ENCODE assay signal across 1 cellular context in genomic region chr6:113306552-113307145, GRCh38.
A peak's percentile ranks its signal among the peaks of the same experiment; 100 is the strongest.
TF ChIP-seq lines count a peak whose summit lies in the region.

No MANE protein-coding gene starts in this region.

TF ChIP-seq in HepG2, 621 proteins besides CTCF, POLR2A, EP300 and RAD21 (continued from another document):
- TF ChIP-seq, protein P1, sequence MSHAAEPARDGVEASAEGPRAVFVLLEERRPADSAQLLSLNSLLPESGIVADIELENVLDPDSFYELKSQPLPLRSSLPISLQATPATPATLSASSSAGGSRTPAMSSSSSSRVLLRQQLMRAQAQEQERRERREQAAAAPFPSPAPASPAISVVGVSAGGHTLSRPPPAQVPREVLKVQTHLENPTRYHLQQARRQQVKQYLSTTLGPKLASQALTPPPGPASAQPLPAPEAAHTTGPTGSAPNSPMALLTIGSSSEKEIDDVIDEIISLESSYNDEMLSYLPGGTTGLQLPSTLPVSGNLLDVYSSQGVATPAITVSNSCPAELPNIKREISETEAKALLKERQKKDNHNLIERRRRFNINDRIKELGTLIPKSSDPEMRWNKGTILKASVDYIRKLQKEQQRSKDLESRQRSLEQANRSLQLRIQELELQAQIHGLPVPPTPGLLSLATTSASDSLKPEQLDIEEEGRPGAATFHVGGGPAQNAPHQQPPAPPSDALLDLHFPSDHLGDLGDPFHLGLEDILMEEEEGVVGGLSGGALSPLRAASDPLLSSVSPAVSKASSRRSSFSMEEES (CRISPR knock-in tag; IDR thresholded peaks at IDR 0.05), result peak; percentile 38; the same call in 1 of the 2 replicates
- no peak for TF ChIP-seq ZNF639 (CRISPR knock-in tag; conservative IDR thresholded peaks at IDR 0.05)
- TF ChIP-seq ZNF441 (CRISPR knock-in tag; IDR thresholded peaks at IDR 0.05; ENCODE audit: borderline replicate concordance), result no peak
- TF ChIP-seq ATF4 (CRISPR knock-in tag; IDR thresholded peaks at IDR 0.05), result 0 out of 4 replicates have a peak, but pooled peaks of 1 of the 2 experiments have one; percentile 28
- TF ChIP-seq GPN1 (CRISPR knock-in tag; IDR thresholded peaks at IDR 0.05; ENCODE audit: borderline replicate concordance), result no peak
- TF ChIP-seq PAF1 (CRISPR knock-in tag; IDR thresholded peaks at IDR 0.05), result no peak
- TF ChIP-seq ZMYM4 (CRISPR knock-in tag; IDR thresholded peaks at IDR 0.05), result peak; percentile 73
- no peak for TF ChIP-seq NR2F1 (CRISPR knock-in tag; IDR thresholded peaks at IDR 0.05)
- no peak for TF ChIP-seq ZNF556 (CRISPR knock-in tag; IDR thresholded peaks at IDR 0.05; ENCODE audit: borderline replicate concordance)
- peak; percentile 22; the same call in 1 of the 2 replicates for TF ChIP-seq YEATS2 (CRISPR knock-in tag; IDR thresholded peaks at IDR 0.05; ENCODE audit: borderline replicate concordance)
- TF ChIP-seq ZNF136 (CRISPR knock-in tag; IDR thresholded peaks at IDR 0.05; ENCODE audit: low read depth), result no peak
- TF ChIP-seq, protein P2, sequence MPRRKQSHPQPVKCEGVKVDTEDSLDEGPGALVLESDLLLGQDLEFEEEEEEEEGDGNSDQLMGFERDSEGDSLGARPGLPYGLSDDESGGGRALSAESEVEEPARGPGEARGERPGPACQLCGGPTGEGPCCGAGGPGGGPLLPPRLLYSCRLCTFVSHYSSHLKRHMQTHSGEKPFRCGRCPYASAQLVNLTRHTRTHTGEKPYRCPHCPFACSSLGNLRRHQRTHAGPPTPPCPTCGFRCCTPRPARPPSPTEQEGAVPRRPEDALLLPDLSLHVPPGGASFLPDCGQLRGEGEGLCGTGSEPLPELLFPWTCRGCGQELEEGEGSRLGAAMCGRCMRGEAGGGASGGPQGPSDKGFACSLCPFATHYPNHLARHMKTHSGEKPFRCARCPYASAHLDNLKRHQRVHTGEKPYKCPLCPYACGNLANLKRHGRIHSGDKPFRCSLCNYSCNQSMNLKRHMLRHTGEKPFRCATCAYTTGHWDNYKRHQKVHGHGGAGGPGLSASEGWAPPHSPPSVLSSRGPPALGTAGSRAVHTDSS (CRISPR knock-in tag; conservative IDR thresholded peaks at IDR 0.05), result no peak
- TF ChIP-seq GATAD2A (CRISPR knock-in tag; IDR thresholded peaks at IDR 0.05), result peak; percentile 55; the same call in 1 of the 2 replicates
- TF ChIP-seq ZNF672 (CRISPR knock-in tag; IDR thresholded peaks at IDR 0.05), result no peak
- TF ChIP-seq ZNF207 (IDR thresholded peaks at IDR 0.05; ENCODE audit: borderline replicate concordance), result no peak
- TF ChIP-seq, protein P3, sequence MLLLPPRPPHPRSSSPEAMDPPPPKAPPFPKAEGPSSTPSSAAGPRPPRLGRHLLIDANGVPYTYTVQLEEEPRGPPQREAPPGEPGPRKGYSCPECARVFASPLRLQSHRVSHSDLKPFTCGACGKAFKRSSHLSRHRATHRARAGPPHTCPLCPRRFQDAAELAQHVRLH (CRISPR knock-in tag; IDR thresholded peaks at IDR 0.05; ENCODE audit: borderline replicate concordance, low read depth), result no peak
- TF ChIP-seq ELF3 (CRISPR knock-in tag; IDR thresholded peaks at IDR 0.05), result 0 out of 2 replicates have a peak, but pooled peaks have one; percentile 23
- TF ChIP-seq, protein P4, sequence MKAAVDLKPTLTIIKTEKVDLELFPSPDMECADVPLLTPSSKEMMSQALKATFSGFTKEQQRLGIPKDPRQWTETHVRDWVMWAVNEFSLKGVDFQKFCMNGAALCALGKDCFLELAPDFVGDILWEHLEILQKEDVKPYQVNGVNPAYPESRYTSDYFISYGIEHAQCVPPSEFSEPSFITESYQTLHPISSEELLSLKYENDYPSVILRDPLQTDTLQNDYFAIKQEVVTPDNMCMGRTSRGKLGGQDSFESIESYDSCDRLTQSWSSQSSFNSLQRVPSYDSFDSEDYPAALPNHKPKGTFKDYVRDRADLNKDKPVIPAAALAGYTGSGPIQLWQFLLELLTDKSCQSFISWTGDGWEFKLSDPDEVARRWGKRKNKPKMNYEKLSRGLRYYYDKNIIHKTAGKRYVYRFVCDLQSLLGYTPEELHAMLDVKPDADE (CRISPR knock-in tag; IDR thresholded peaks at IDR 0.05), result no peak
- TF ChIP-seq TAF1 (CRISPR knock-in tag; IDR thresholded peaks at IDR 0.05), result no peak
- peak; percentile 66; the same call in 1 of the 2 replicates for TF ChIP-seq ZNF512B (CRISPR knock-in tag; IDR thresholded peaks at IDR 0.05; ENCODE audit: borderline replicate concordance)
- no peak for TF ChIP-seq NFIB (CRISPR knock-in tag; IDR thresholded peaks at IDR 0.05; ENCODE audit: borderline replicate concordance)
- TF ChIP-seq MYNN (CRISPR knock-in tag; IDR thresholded peaks at IDR 0.05; ENCODE audit: low read depth), result no peak
- TF ChIP-seq FOXA1 (IDR thresholded peaks at IDR 0.05), result no peak
- 0 out of 2 replicates have a peak, but pooled peaks have one; percentile 3 for TF ChIP-seq FOXA1 (CRISPR knock-in tag; IDR thresholded peaks at IDR 0.05)
- no peak for TF ChIP-seq ZNF44 (CRISPR knock-in tag; IDR thresholded peaks at IDR 0.05)
- no peak for TF ChIP-seq GMEB1 (CRISPR knock-in tag; IDR thresholded peaks at IDR 0.05; ENCODE audit: borderline replicate concordance)
- no peak for TF ChIP-seq MAZ (IDR thresholded peaks at IDR 0.05; ENCODE audit: borderline replicate concordance, low read depth, low read length)
- no peak for TF ChIP-seq MAZ (CRISPR knock-in tag; IDR thresholded peaks at IDR 0.05; ENCODE audit: low read depth)
- TF ChIP-seq ZBTB33 (CRISPR knock-in tag; IDR thresholded peaks at IDR 0.05), result no peak
- TF ChIP-seq FOXJ3 (CRISPR knock-in tag; IDR thresholded peaks at IDR 0.05; ENCODE audit: borderline replicate concordance), result no peak
- TF ChIP-seq SATB2 (CRISPR knock-in tag; IDR thresholded peaks at IDR 0.05), result no peak
- TF ChIP-seq RCOR2 (CRISPR knock-in tag; IDR thresholded peaks at IDR 0.05), result no peak
- TF ChIP-seq ZNF337 (CRISPR knock-in tag; IDR thresholded peaks at IDR 0.05; ENCODE audit: borderline replicate concordance, low read depth), result no peak
- no peak for TF ChIP-seq YEATS4 (CRISPR knock-in tag; IDR thresholded peaks at IDR 0.05; ENCODE audit: borderline replicate concordance)
- TF ChIP-seq ARNT2 (CRISPR knock-in tag; IDR thresholded peaks at IDR 0.05; ENCODE audit: low read depth), result no peak
- peak; percentile 79 for TF ChIP-seq SOX5 (CRISPR knock-in tag; IDR thresholded peaks at IDR 0.05; ENCODE audit: borderline replicate concordance)
- no peak for TF ChIP-seq ARNT (IDR thresholded peaks at IDR 0.05)
- TF ChIP-seq KLF15 (CRISPR knock-in tag; IDR thresholded peaks at IDR 0.05; ENCODE audit: borderline replicate concordance), result no peak
- no peak for TF ChIP-seq RNF2 (conservative IDR thresholded peaks at IDR 0.05; ENCODE audit: low read depth)
TF ChIP-seq in HepG2: peak in this region for 41.
